9 cellular contexts compared by ENCODE assay signal in the genomic region with DNA sequence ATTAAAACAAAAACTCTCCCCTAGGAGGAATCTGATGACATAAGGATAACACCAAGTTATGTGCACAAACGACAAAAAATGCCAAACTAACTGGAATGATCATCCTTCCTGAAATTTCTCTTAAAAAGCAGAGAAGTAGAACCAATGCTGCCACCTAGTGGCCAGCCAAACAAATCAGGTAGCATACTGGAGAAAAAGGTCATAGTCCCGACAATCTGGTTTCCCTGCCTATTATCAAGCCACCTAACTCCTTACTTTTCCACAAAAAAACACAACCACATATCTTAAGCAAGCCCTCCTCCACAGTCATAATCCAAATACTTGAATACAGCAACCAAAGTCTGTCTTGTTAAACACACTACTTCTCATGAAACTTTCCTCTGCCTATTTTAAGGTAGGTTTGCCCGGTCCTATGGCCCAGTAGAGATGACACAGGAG. TPM values are rescaled to one million over a fixed set of nuclear protein-coding genes. Genes with fewer than 3 reads are reported as not detected.
DNase-seq lines count a peak whose midpoint lies in the region; ATAC-seq and TF ChIP-seq lines count a peak whose summit lies in the region.
"Had no signal": no experiment of that assay in that cellular context is flagged by ENCODE, and none has a peak within 500 bp of the region (broad histone marks: within the 10 kb centered on the region; RNA-seq: fewer than 3 reads in every experiment).

No MANE protein-coding gene starts in this region.

- no peak overlapping the region for H3K27ac Mint-ChIP-seq in chondrocyte (ENCODE audit: unreplicated experiment)

- H3K4me1 Mint-ChIP-seq in chondrocyte (ENCODE audit: low read depth), result peaks cover 20% of the 10 kb centered on the region

- TF ChIP-seq POLR2A in lower leg skin (IDR thresholded peaks at IDR 0.05), result no peak

- H3K4me3 Mint-ChIP-seq in chondrocyte (ENCODE audit: unreplicated experiment), result no peak overlapping the region

- intact Hi-C loops in Right ventricle myocardium superior (cut with DNase I) (loop anchor here (5.0 to 10.0 kb wide), 2 partner anchors 40 to 62 kb away; no protein-coding TSS in a partner anchor), Right ventricle myocardium inferior (cut with DNase I) (loop anchor here (2.0 to 5.0 kb wide), 2 partner anchors 38 to 60 kb away; no protein-coding TSS in a partner anchor), lower leg skin (cut with DNase I; ENCODE audit: low total_unique reads) (loop anchor here (10.0 kb wide), 1 partner anchor 62 kb away; no protein-coding TSS in a partner anchor)

- H3K9me3 Mint-ChIP-seq in chondrocyte (ENCODE audit: low read depth), result no peaks in the 10 kb centered on the region

- peak; percentile 69 for DNase-seq in Right ventricle myocardium superior
- no peak for DNase-seq in Right ventricle myocardium inferior (ENCODE audit: missing footprints)
- peak; percentile 60 for DNase-seq in NCI-H2196 treated with DMSO at 0.1 percent for 48 hours (lab: John Stamatoyannopoulos, UW; ENCODE audit: unreplicated experiment)
- DNase-seq in activated CD4-positive, CD25-positive, alpha-beta regulatory T cell treated with anti-CD3 and anti-CD28 coated beads, Interleukin-2, amount 50 U/mL, for 16 hours (ENCODE audit: low read depth, low spot score), result peak; percentile 39
- DNase-seq in chondrocyte (ENCODE audit: low spot score), result no peak
- DNase-seq in lower leg skin (ENCODE audit: low spot score in 2 of 2), result peak; percentile 69 to 92
- DNase-seq in stimulated activated CD8-positive, alpha-beta memory T cell treated with anti-CD3 and anti-CD28 coated beads, Interleukin-12 subunit alpha, Interleukin-12 subunit beta, amount 100 ng/mL, for 1 hour (ENCODE audit: low read depth), result peak; percentile 52

- peak; percentile 96 for TF ChIP-seq CTCF in chondrocyte (IDR thresholded peaks at IDR 0.05)
- TF ChIP-seq CTCF in lower leg skin (IDR thresholded peaks at IDR 0.05), result peak in 1 of 3 donors; percentile 53

- no peak overlapping the region for H3K4me3 ChIP-seq in lower leg skin (ENCODE audit: low read depth, poor library complexity, severe bottlenecking)
- H3K4me3 ChIP-seq: skin epidermis had no signal

- ATAC-seq in Right ventricle myocardium superior (ENCODE audit: poor library complexity) (peak; percentile 24), Right ventricle myocardium inferior (no peak), GM19324 (IDR thresholded peaks at IDR 0.05; ENCODE audit: low FRiP score, unreplicated experiment) (no peak)

- H3K36me3 Mint-ChIP-seq in chondrocyte (ENCODE audit: low read depth), result peaks cover 2% of the 10 kb centered on the region

- no peaks in the 10 kb centered on the region for H3K27me3 Mint-ChIP-seq in chondrocyte (ENCODE audit: low read depth)

- 25 to 34% methylated on average over 3 of the region's 3 CpGs for WGBS in lower leg skin, 2 donors

RNA-seq across cellular contexts. Expression of a gene that starts 5.3 kb away (rescaled TPM):
- total RNA-seq in Right ventricle myocardium superior (19.7 TPM), Right ventricle myocardium inferior (20.5 TPM), chondrocyte (11.4 to 12.2 TPM (median 12.2 TPM) in 3 replicates), lower leg skin (10 to 100 TPM in 3 of 4 donors, 1 to 10 TPM in 1; 8.6 to 28.4 (median 18.4) TPM)

RNA-seq across cellular contexts. Expression of a gene that starts 5.9 kb away (rescaled TPM):
- 9.5 TPM for total RNA-seq in Right ventricle myocardium superior
- total RNA-seq in Right ventricle myocardium inferior, result 9.8 TPM
- total RNA-seq in chondrocyte, result 18.8 to 24.7 TPM (median 20.5 TPM) in 3 replicates
- 10 to 100 TPM in 3 of 4 donors, 1 to 10 TPM in 1; 9.9 to 15.5 (median 14.4) TPM for total RNA-seq in lower leg skin

RNA-seq across cellular contexts. Expression of a gene that starts 13.9 kb away (rescaled TPM):
- total RNA-seq in Right ventricle myocardium superior, result 211 TPM
- total RNA-seq in Right ventricle myocardium inferior, result 246 TPM
- total RNA-seq in chondrocyte, result not detected in 3 replicates
- not detected for total RNA-seq in lower leg skin

RNA-seq across cellular contexts. Expression of a gene that starts 24.6 kb away (rescaled TPM):
- total RNA-seq in Right ventricle myocardium superior (not detected), Right ventricle myocardium inferior (not detected), chondrocyte (not detected in 3 replicates), lower leg skin (not detected)

RNA-seq across cellular contexts. Expression of a gene that starts 27.9 kb away (rescaled TPM):
- total RNA-seq in Right ventricle myocardium superior (0.40 TPM), Right ventricle myocardium inferior (0.60 TPM), chondrocyte (0.25 to 0.36 TPM in 2 of 3 replicates, not detected in the other), lower leg skin (1 to 10 TPM in 3 of 4 donors, under 1 TPM in 1; 0.49 to 3.2 (median 1.7) TPM)

Comparison
In these comparisons a context has a peak if more than half of its experiments do, and no peak if none do; other contexts are left out.
1. DNase-seq: peak in Right ventricle myocardium superior (single experiment), NCI-H2196 treated with DMSO at 0.1 percent for 48 hours (single experiment), activated CD4-positive, CD25-positive, alpha-beta regulatory T cell treated with anti-CD3 and anti-CD28 coated beads, Interleukin-2, amount 50 U/mL, for 16 hours (single experiment), lower leg skin (2 of 2) and stimulated activated CD8-positive, alpha-beta memory T cell treated with anti-CD3 and anti-CD28 coated beads, Interleukin-12 subunit alpha, Interleukin-12 subunit beta, amount 100 ng/mL, for 1 hour (single experiment); none in Right ventricle myocardium inferior (single experiment) and chondrocyte (single experiment).
2. RNA of a gene that starts 13.9 kb away (total RNA-seq): 246 TPM in Right ventricle myocardium inferior (single experiment) and 211 TPM in Right ventricle myocardium superior (single experiment); not detected in chondrocyte and not detected in lower leg skin; every median in the first group is over 100 times any median in the second.